ENCODE assay signal across 2 cellular contexts in genomic region chr4:55636622-55636999, GRCh38.
TF ChIP-seq lines count a peak whose summit lies in the region.

No MANE protein-coding gene starts in this region.

TF ChIP-seq in IMR-90, 13 proteins besides CTCF, POLR2A, EP300 and RAD21:
- TF ChIP-seq USF2 (IDR thresholded peaks at IDR 0.05; ENCODE audit: low read depth, low read length) (no peak), SMC3 (IDR thresholded peaks at IDR 0.05; ENCODE audit: low read depth, low read length) (no peak), MXI1 (IDR thresholded peaks at IDR 0.05; ENCODE audit: borderline replicate concordance, low read depth, low read length) (no peak), RCOR1 (IDR thresholded peaks at IDR 0.05; ENCODE audit: insufficient replicate concordance, low read length) (no peak), CEBPB (IDR thresholded peaks at IDR 0.05; ENCODE audit: low read depth, low read length) (no peak), MAFK (IDR thresholded peaks at IDR 0.05; ENCODE audit: low read depth, low read length) (no peak), FOS (IDR thresholded peaks at IDR 0.05; ENCODE audit: low read depth, low read length) (no peak), MAZ (IDR thresholded peaks at IDR 0.05; ENCODE audit: borderline replicate concordance, low read depth, low read length) (no peak), ELK1 (IDR thresholded peaks at IDR 0.05; ENCODE audit: borderline replicate concordance, low read depth, low read length) (no peak), NFE2L2 (IDR thresholded peaks at IDR 0.05; ENCODE audit: low read depth, low read length) (no peak), BHLHE40 (IDR thresholded peaks at IDR 0.05; ENCODE audit: low read depth, low read length) (no peak), RFX5 (IDR thresholded peaks at IDR 0.05; ENCODE audit: low read depth, low read length) (no peak), CHD1 (IDR thresholded peaks at IDR 0.05; ENCODE audit: low read depth, low read length) (no peak)

TF ChIP-seq in neural cell, 6 proteins besides CTCF, POLR2A, EP300 and RAD21:
- TF ChIP-seq REST (IDR thresholded peaks at IDR 0.05; ENCODE audit: borderline replicate concordance) (no peak), EZH2 (IDR thresholded peaks at IDR 0.05; ENCODE audit: borderline replicate concordance, insufficient read depth, low read length, poor library complexity, severe bottlenecking) (no peak), POLR2AphosphoS5 (IDR thresholded peaks at IDR 0.05) (no peak), MXI1 (conservative IDR thresholded peaks at IDR 0.05; ENCODE audit: poor library complexity, severe bottlenecking) (no peak), SMC3 (conservative IDR thresholded peaks at IDR 0.05; ENCODE audit: poor library complexity) (no peak), TAF1 (IDR thresholded peaks at IDR 0.05; ENCODE audit: low read depth) (no peak)
